ENCODE assay signal across 8 cellular contexts in genomic region chr10:120423350-120424197, GRCh38. TPM values are rescaled to one million over a fixed set of nuclear protein-coding genes. Genes with fewer than 3 reads are reported as not detected.
DNase-seq lines count a peak whose midpoint lies in the region; ATAC-seq and TF ChIP-seq lines count a peak whose summit lies in the region.

No MANE protein-coding gene starts in this region.

- CTCF ChIA-PET in OCI-LY7 (lab: Charles Lee; ENCODE audit: unreplicated experiment) = no interaction called here

- WGBS in lung, 2 donors = 60 to 61% methylated on average over 8 of the region's 8 CpGs
- 62% methylated on average over 8 of the region's 8 CpGs; no CpG with 5 or more reads in 1 of the 2 donors for WGBS in transverse colon (ENCODE audit: low coverage in 1 of 2), 2 donors

- no peak overlapping the region for H3K4me3 ChIP-seq in ACC112 (ENCODE audit: low read depth, low read length)
- H3K4me3 ChIP-seq in OCI-LY7 (ENCODE audit: low read depth, low read length, poor library complexity, severe bottlenecking) = no peak overlapping the region
- no peak overlapping the region for H3K4me3 ChIP-seq in lung
- H3K4me3 ChIP-seq in transverse colon = no peak overlapping the region

- H3K9me2 ChIP-seq in OCI-LY7 (ENCODE audit: insufficient read depth, low read length) = no peaks in the 10 kb centered on the region

- H4K20me1 ChIP-seq in OCI-LY7 (ENCODE audit: insufficient read depth, low read length) = no peaks in the 10 kb centered on the region

- H3K79me2 ChIP-seq in ACC112 (ENCODE audit: control insufficient read depth, insufficient read depth, low read length, unreplicated experiment) (no peaks in the 10 kb centered on the region), OCI-LY7 (ENCODE audit: insufficient read depth, low read depth, low read length) (no peaks in the 10 kb centered on the region)

- H3K27me3 ChIP-seq in ACC112 (ENCODE audit: insufficient read depth, low read length) (no peaks in the 10 kb centered on the region), lung (ENCODE audit: control insufficient read depth, insufficient read depth) (no peaks in the 10 kb centered on the region), transverse colon (no peaks in the 10 kb centered on the region)

- ATAC-seq in HG02970 (IDR thresholded peaks at IDR 0.05; ENCODE audit: low FRiP score, unreplicated experiment) (peak; percentile 57), lung (ENCODE audit: insufficient read depth, low FRiP score) (peak; percentile 66), GM19452 (IDR thresholded peaks at IDR 0.05; ENCODE audit: unreplicated experiment) (no peak)

- no TSS peak for BruUV-seq in OCI-LY7 (replicated peaks; lab: Mats Ljungman, UMichigan)

- peak; percentile 87 for DNase-seq in EH (ENCODE audit: low read depth)
- peak; percentile 37 for DNase-seq in OCI-LY7 (ENCODE audit: low spot score)
- peak; percentile 65 for DNase-seq in cerebellum (ENCODE audit: low spot score)
- no peak for DNase-seq in lung (ENCODE audit: low spot score)
- DNase-seq in transverse colon = peak; percentile 38

- POLR2A ChIA-PET in OCI-LY7 (lab: Charles Lee) = interaction anchor here (0.6 to 0.9 kb wide), 3 partner anchors 18 to 1163 kb away, joined by 3 to 4 read pairs (median 3); no protein-coding TSS in a partner anchor

- H3K4me1 ChIP-seq in ACC112 (ENCODE audit: control insufficient read depth, insufficient read depth, low read length, unreplicated experiment) (peaks cover 9% of the 10 kb centered on the region), OCI-LY7 (ENCODE audit: insufficient read depth, low read length, poor library complexity, severe bottlenecking) (no peaks in the 10 kb centered on the region), lung (ENCODE audit: control insufficient read depth in 2 of 2, insufficient read depth in 2 of 2, low read length in 2 of 2) (no peaks in the 10 kb centered on the region), transverse colon (no peaks in the 10 kb centered on the region)

- H2AFZ ChIP-seq in ACC112 (ENCODE audit: low read length, unreplicated experiment) (no peak overlapping the region), OCI-LY7 (ENCODE audit: low read length) (no peak overlapping the region)

- H3K36me3 ChIP-seq in ACC112 (ENCODE audit: insufficient read depth, low read length) = no peaks in the 10 kb centered on the region
- H3K36me3 ChIP-seq in OCI-LY7 (ENCODE audit: insufficient read depth, low read length) = no peaks in the 10 kb centered on the region
- no peaks in the 10 kb centered on the region for H3K36me3 ChIP-seq in lung (ENCODE audit: control insufficient read depth in 2 of 2, insufficient read depth in 2 of 2, low read length in 2 of 2)
- no peaks in the 10 kb centered on the region for H3K36me3 ChIP-seq in transverse colon

- no peak for TF ChIP-seq POLR2A in transverse colon (IDR thresholded peaks at IDR 0.05)

- intact Hi-C loops in OCI-LY7 (cut with micrococcal nuclease; ENCODE audit: unreplicated experiment) = no loop called here
- intact Hi-C loops in transverse colon (cut with DNase I; ENCODE audit: low total_unique reads) = no loop called here

- peak; percentile 87 for TF ChIP-seq CTCF in OCI-LY7 (conservative IDR thresholded peaks at IDR 0.05; ENCODE audit: low read length)
- peak; percentile 49 for TF ChIP-seq CTCF in lung (IDR thresholded peaks at IDR 0.05; ENCODE audit: control extremely low read depth, extremely low read depth)
- peak; percentile 63 to 74 (median 72) for TF ChIP-seq CTCF in transverse colon (IDR thresholded peaks at IDR 0.05)

- in situ Hi-C loops in transverse colon (cut with MboI; ENCODE audit: low pct_ligation_motif_present in 1 of 4, low pct_unique_long_range_greater_than_20kb in 1 of 4, low sequenced_read_pairs in 3 of 4) = loop anchor here in 1 of 4 donors (25.0 kb wide), 1 partner anchor 314 kb away; no protein-coding TSS in a partner anchor

- H3K4me2 ChIP-seq in OCI-LY7 (ENCODE audit: low read length) = no peak overlapping the region

- peak overlapping the region; percentile 55; the same call in 1 of the 2 replicates for H3K27ac ChIP-seq in ACC112 (ENCODE audit: low read depth, low read length)
- no peak overlapping the region for H3K27ac ChIP-seq in OCI-LY7 (ENCODE audit: low read depth, low read length, poor library complexity, severe bottlenecking)
- H3K27ac ChIP-seq in lung (ENCODE audit: low read depth in 1 of 2, low read length in 1 of 2) = no peak overlapping the region
- H3K27ac ChIP-seq in transverse colon = no peak overlapping the region

- H3K9me3 ChIP-seq in OCI-LY7 (ENCODE audit: low read length) (no peaks in the 10 kb centered on the region), lung (ENCODE audit: control insufficient read depth in 2 of 2, insufficient read depth in 1 of 2, low read length in 1 of 2) (peaks cover 0 to 6% of the 10 kb centered on the region in 2 donors), transverse colon (no peaks in the 10 kb centered on the region)

- TF ChIP-seq EP300 in transverse colon (IDR thresholded peaks at IDR 0.05; ENCODE audit: low read depth) = no peak

RNA-seq across cellular contexts. Expression of gene PLPP4, which starts 33.5 kb away (rescaled TPM):
- total RNA-seq in OCI-LY7 (2014; rRNA removed; shearing (Covaris generic)) = not detected in 2 replicates
- not detected in 2 replicates for total RNA-seq in OCI-LY7 (2022)
- 27.6 TPM for total RNA-seq in cerebellum
- under 1 TPM in 1 of 2 donors, not detected in 1; 0.18 TPM for total RNA-seq in lung
- under 1 TPM in 1 of 2 donors, not detected in 1; 0.51 TPM for polyA plus RNA-seq in lung
- under 1 TPM in 2 of 4 donors, not detected in 2; 0.41 to 0.79 TPM for total RNA-seq in transverse colon

Comparison
In these comparisons a context has a peak if more than half of its experiments do, and no peak if none do; other contexts are left out.
1. RNA of gene PLPP4, which starts 33.5 kb away (total RNA-seq): 27.6 TPM in cerebellum (single experiment); 0.41 to 0.79 TPM in transverse colon, 0.18 TPM in lung and not detected in OCI-LY7; every median in the first group is over 10 times any median in the second.
2. Peak in every context shown above with its lines, with median percentiles within 50 percentile points of each other: CTCF ChIP-seq.